In genomic region chr1:54053745-54054437, GRCh38 we compare ENCODE assay signal across 8 cellular contexts. TPM values are rescaled to one million over a fixed set of nuclear protein-coding genes. Genes with fewer than 3 reads are reported as not detected.
DNase-seq lines count a peak whose midpoint lies in the region; ATAC-seq, FAIRE-seq and TF ChIP-seq lines count a peak whose summit lies in the region.

No MANE protein-coding gene starts in this region.

- peaks cover 7 to 34% (median 8%) of the 10 kb centered on the region in 3 donors for H3K4me1 ChIP-seq in pancreas

- WGBS in pancreas, 2 donors = 7 to 9% methylated on average over 21 of the region's 21 CpGs

- TF ChIP-seq CTCF in pancreas (IDR thresholded peaks at IDR 0.05) = no peak

- H3K36me3 ChIP-seq in pancreas = no peaks in the 10 kb centered on the region

- ATAC-seq in pancreas (peak; percentile 2 to 9 (median 4)), HG02885 (IDR thresholded peaks at IDR 0.05; ENCODE audit: poor library complexity, unreplicated experiment) (no peak)

- H3K4me3 ChIP-seq in pancreas = peak overlapping the region; percentile 31 to 93 (median 84)

- peak; percentile 50 for DNase-seq in DMS79 treated with DMSO at 0.1 percent for 48 hours (lab: John Stamatoyannopoulos, UW)
- DNase-seq in DMS79 (lab: John Stamatoyannopoulos, UW) = no peak
- peak; percentile 53 for DNase-seq in MV-4-11 (lab: John Stamatoyannopoulos, UW)
- DNase-seq in epithelial cell of prostate (ENCODE audit: low read depth, low spot score) = no peak
- DNase-seq in pancreas = no peak
- DNase-seq in GOT3 (lab: John Stamatoyannopoulos, UW) = no peak
- no peak for DNase-seq in activated CD4-positive, alpha-beta T cell treated with anti-CD3 and anti-CD28 coated beads, Interleukin-2, amount 50 U/mL, for 4 hours

- intact Hi-C loops in pancreas (cut with DNase I) = no loop called here

- no peaks in the 10 kb centered on the region for H3K27me3 ChIP-seq in pancreas

- FAIRE-seq in pancreas (lab: Jason Lieb, UNC) = no peak

- no peaks in the 10 kb centered on the region for H3K9me3 ChIP-seq in pancreas

- H3K27ac ChIP-seq in epithelial cell of prostate = peak overlapping the region; percentile 85
- H3K27ac ChIP-seq in pancreas = peak overlapping the region; percentile 46 to 98 (median 92)

RNA-seq across cellular contexts. Expression of gene TCEANC2, which starts 0.5 kb away (rescaled TPM):
- 1 to 10 TPM; 1.3 to 3.8 (median 2.2) TPM for total RNA-seq in pancreas
- 1 to 10 TPM; 1.1 to 1.4 TPM for polyA plus RNA-seq in pancreas

RNA-seq across cellular contexts. Expression of gene TMEM59, which starts 0.9 kb away (rescaled TPM):
- total RNA-seq in pancreas = 100 to 1,000 TPM; 175 to 316 (median 232) TPM
- 100 to 1,000 TPM in 1 of 2 donors, 10 to 100 TPM in 1; 59.9 to 287 TPM for polyA plus RNA-seq in pancreas

RNA-seq across cellular contexts. Expression of gene LDLRAD1, which starts 35.9 kb away (rescaled TPM):
- under 1 TPM in 4 of 6 donors, not detected in 2; 0.08 to 0.29 (median 0.17) TPM for total RNA-seq in pancreas
- polyA plus RNA-seq in pancreas = under 1 TPM in 1 of 2 donors, not detected in 1; 0.21 TPM

Comparison
In these comparisons a context has a peak if more than half of its experiments do, and no peak if none do; other contexts are left out.
1. DNase-seq: peak in DMS79 treated with DMSO at 0.1 percent for 48 hours (single experiment) and MV-4-11 (single experiment); none in DMS79 (single experiment), epithelial cell of prostate (single experiment), pancreas (0 of 6), GOT3 (single experiment) and activated CD4-positive, alpha-beta T cell treated with anti-CD3 and anti-CD28 coated beads, Interleukin-2, amount 50 U/mL, for 4 hours (0 of 2).